In genomic region chr7:45217358-45217757, GRCh38 we compare ENCODE assay signal across 10 cellular contexts. TPM values are rescaled to one million over a fixed set of nuclear protein-coding genes. Genes with fewer than 3 reads are reported as not detected.
DNase-seq lines count a peak whose midpoint lies in the region; ATAC-seq and TF ChIP-seq lines count a peak whose summit lies in the region.
"Had no signal": no experiment of that assay in that cellular context is flagged by ENCODE, and none has a peak within 500 bp of the region (broad histone marks: within the 10 kb centered on the region; RNA-seq: fewer than 3 reads in every experiment).

No MANE protein-coding gene starts in this region.

- peaks cover 0 to 32% (median 5%) of the 10 kb centered on the region in 3 donors for H3K27me3 ChIP-seq in psoas muscle (ENCODE audit: insufficient read depth in 3 of 3, low read length in 2 of 3)
- H3K27me3 ChIP-seq in sigmoid colon, result peaks cover 0 to 37% (median 0%) of the 10 kb centered on the region in 3 donors

- no peak overlapping the region for H3K27ac ChIP-seq in OCI-LY7 (ENCODE audit: low read depth, low read length, poor library complexity, severe bottlenecking)
- H3K27ac ChIP-seq in psoas muscle, result no peak overlapping the region
- H3K27ac ChIP-seq in sigmoid colon, result no peak overlapping the region

- no peaks in the 10 kb centered on the region for H3K4me1 Mint-ChIP-seq in activated CD4-positive, alpha-beta memory T cell treated with anti-CD3 and anti-CD28 coated beads for 36 hours (ENCODE audit: low read depth)

- no peaks in the 10 kb centered on the region for H3K36me3 Mint-ChIP-seq in activated CD4-positive, alpha-beta memory T cell treated with anti-CD3 and anti-CD28 coated beads for 36 hours

- ATAC-seq in esophagus mucosa, result peak; percentile 17
- ATAC-seq in psoas muscle, result no peak

- TF ChIP-seq CTCF in OCI-LY7 (conservative IDR thresholded peaks at IDR 0.05; ENCODE audit: low read length) (0 out of 2 replicates have a peak, but pooled peaks have one; percentile 23), psoas muscle (IDR thresholded peaks at IDR 0.05) (peak; percentile 5), sigmoid colon (IDR thresholded peaks at IDR 0.05) (no peak)

- no peak overlapping the region for H3K4me3 Mint-ChIP-seq in activated CD4-positive, alpha-beta memory T cell treated with anti-CD3 and anti-CD28 coated beads for 36 hours

- 54 to 65% (median 58%) methylated on average over 5 to 6 of the region's 6 CpGs for WGBS in psoas muscle, 3 donors
- 40 to 46% methylated on average over 6 of the region's 6 CpGs for WGBS in sigmoid colon, 2 donors

- no peak overlapping the region for H3K27ac Mint-ChIP-seq in activated CD4-positive, alpha-beta memory T cell treated with anti-CD3 and anti-CD28 coated beads for 36 hours

- no peaks in the 10 kb centered on the region for H3K4me1 ChIP-seq in OCI-LY7 (ENCODE audit: insufficient read depth, low read length, poor library complexity, severe bottlenecking)
- no peaks in the 10 kb centered on the region for H3K4me1 ChIP-seq in psoas muscle
- H3K4me1 ChIP-seq in sigmoid colon, result no peaks in the 10 kb centered on the region

- H3K79me2 ChIP-seq in OCI-LY7 (ENCODE audit: insufficient read depth, low read depth, low read length), result no peaks in the 10 kb centered on the region

- H3K27me3 Mint-ChIP-seq in activated CD4-positive, alpha-beta memory T cell treated with anti-CD3 and anti-CD28 coated beads for 36 hours, result peaks cover 33% of the 10 kb centered on the region

- no peak for TF ChIP-seq EP300 in sigmoid colon (IDR thresholded peaks at IDR 0.05)

- DNase-seq in NCI-H748 (lab: John Stamatoyannopoulos, UW; ENCODE audit: unreplicated experiment) (peak; percentile 17), NCI-H748 treated with DMSO at 0.1 percent for 48 hours (lab: John Stamatoyannopoulos, UW) (no peak), OCI-LY7 (ENCODE audit: low spot score) (no peak), psoas muscle (no peak), sigmoid colon (no peak), NCI-H2081 (lab: John Stamatoyannopoulos, UW) (no peak)
- DNase-seq in activated CD4-positive, alpha-beta memory T cell treated with anti-CD3 and anti-CD28 coated beads for 36 hours, result no peak
- DNase-seq: HCEC 1CT, NCI-H510A had no signal

- CTCF ChIA-PET in OCI-LY7 (lab: Charles Lee; ENCODE audit: unreplicated experiment), result no interaction called here
- CTCF ChIA-PET in activated CD4-positive, alpha-beta memory T cell treated with anti-CD3 and anti-CD28 coated beads for 36 hours (lab: Charles Lee), result interaction anchor here (1.3 kb wide), 1 partner anchor 43 kb away, joined by 5 read pairs; no protein-coding TSS in a partner anchor

- H3K9me3 ChIP-seq in OCI-LY7 (ENCODE audit: low read length) (no peaks in the 10 kb centered on the region), psoas muscle (no peaks in the 10 kb centered on the region), sigmoid colon (no peaks in the 10 kb centered on the region)

- no peak overlapping the region for H3K4me2 ChIP-seq in OCI-LY7 (ENCODE audit: low read length)

- BruUV-seq in OCI-LY7 (replicated peaks; lab: Mats Ljungman, UMichigan), result no TSS peak

- H2AFZ ChIP-seq in OCI-LY7 (ENCODE audit: low read length), result no peak overlapping the region

- TF ChIP-seq POLR2A in sigmoid colon (IDR thresholded peaks at IDR 0.05), result no peak

- H3K4me3 ChIP-seq in OCI-LY7 (ENCODE audit: low read depth, low read length, poor library complexity, severe bottlenecking), result no peak overlapping the region
- no peak overlapping the region for H3K4me3 ChIP-seq in psoas muscle
- no peak overlapping the region for H3K4me3 ChIP-seq in sigmoid colon

- POLR2A ChIA-PET in OCI-LY7 (lab: Charles Lee), result no interaction called here
- POLR2A ChIA-PET in activated CD4-positive, alpha-beta memory T cell treated with anti-CD3 and anti-CD28 coated beads for 36 hours (lab: Charles Lee), result no interaction called here

- intact Hi-C loops in OCI-LY7 (cut with micrococcal nuclease; ENCODE audit: unreplicated experiment), result no loop called here
- intact Hi-C loops in psoas muscle (cut with DNase I), result no loop called here
- intact Hi-C loops in activated CD4-positive, alpha-beta memory T cell treated with anti-CD3 and anti-CD28 coated beads for 36 hours (cut with micrococcal nuclease), result no loop called here
- intact Hi-C loops in sigmoid colon (cut with DNase I), result no loop called here

- H3K9me2 ChIP-seq in OCI-LY7 (ENCODE audit: insufficient read depth, low read length), result no peaks in the 10 kb centered on the region

- no peaks in the 10 kb centered on the region; the same call in 1 of the 2 replicates for H4K20me1 ChIP-seq in OCI-LY7 (ENCODE audit: insufficient read depth, low read length)

- no peaks in the 10 kb centered on the region for H3K9me3 Mint-ChIP-seq in activated CD4-positive, alpha-beta memory T cell treated with anti-CD3 and anti-CD28 coated beads for 36 hours

- H3K36me3 ChIP-seq in OCI-LY7 (ENCODE audit: insufficient read depth, low read length) (no peaks in the 10 kb centered on the region), psoas muscle (ENCODE audit: insufficient read depth in 1 of 2, low read depth in 1 of 2) (no peaks in the 10 kb centered on the region), sigmoid colon (no peaks in the 10 kb centered on the region)

RNA-seq across cellular contexts. Expression of gene RAMP3, which starts 59.8 kb away (rescaled TPM):
- total RNA-seq in OCI-LY7 (2014; rRNA removed; shearing (Covaris generic)), result not detected in 2 replicates
- total RNA-seq in OCI-LY7 (2022), result not detected in 2 replicates
- total RNA-seq in esophagus mucosa, result 7.8 TPM
- total RNA-seq in psoas muscle, result 10 to 100 TPM in 3 of 4 donors, 1 to 10 TPM in 1; 9.9 to 17.6 (median 14.5) TPM
- polyA plus RNA-seq in psoas muscle, result 10 to 100 TPM; 14.0 to 18.0 (median 16.3) TPM
- not detected for total RNA-seq in activated CD4-positive, alpha-beta memory T cell treated with anti-CD3 and anti-CD28 coated beads for 36 hours
- total RNA-seq in sigmoid colon, result 10 to 100 TPM; 18.4 to 57.8 (median 33.7) TPM
- 10 to 100 TPM in 1 of 3 donors, 1 to 10 TPM in 2; 2.5 to 26.0 (median 4.8) TPM for polyA plus RNA-seq in sigmoid colon

Comparison
In these comparisons a context has a peak if more than half of its experiments do, and no peak if none do; other contexts are left out.
1. CTCF ChIP-seq: peak in OCI-LY7 (single experiment) and psoas muscle (single experiment); none in sigmoid colon (0 of 4).